Comparison of ENCODE assay signal across 23 cellular contexts in genomic region chr14:90424686-90425255, GRCh38.
"Had no signal": no experiment of that assay in that cellular context is flagged by ENCODE, and none has a peak within 500 bp of the region (broad histone marks: within the 10 kb centered on the region; RNA-seq: fewer than 3 reads in every experiment).

No MANE protein-coding gene starts in this region.

- H3K9me3 ChIP-seq: esophagus squamous epithelium, gastrocnemius medialis, right atrium auricular region, spleen had no signal

- H3K27me3 ChIP-seq: esophagus squamous epithelium, gastrocnemius medialis, right atrium auricular region, spleen, tibial nerve had no signal

- H3K4me1 Mint-ChIP-seq: central memory CD8-positive, alpha-beta T cell had no signal

- ATAC-seq: gastrocnemius medialis, left cardiac atrium, left ventricle myocardium superior had no signal

- H3K4me3 Mint-ChIP-seq: central memory CD8-positive, alpha-beta T cell; dendritic cell treated with granulocyte-macrophage colony-stimulating factor and Interleukin-4, amounts not matched to agents 40 ng/mL and 50 ng/mL, for 4 days; T-helper 1 cell treated with Interleukin-12 subunit alpha and Interleukin-12 subunit beta and Interleukin-4 antibody, amounts not matched to agents 30 μg/mL and 1 μg/mL, for 36 hours had no signal

- DNase-seq: activated CD4-positive, alpha-beta T cell treated with anti-CD3 and anti-CD28 coated beads for 4 hours; activated CD4-positive, alpha-beta T cell treated with anti-CD3 and anti-CD28 coated beads, Interleukin-2, amount 50 U/mL, for 4 hours; activated gamma-delta T cell; activated naive CD4-positive, alpha-beta T cell treated with anti-CD3 and anti-CD28 coated beads, Interleukin-2, amount 50 U/mL, for 16 hours; amniotic stem cell; esophagus squamous epithelium; gastrocnemius medialis; hippocampal formation; left cardiac atrium; left ventricle myocardium superior; spleen; stimulated activated naive CD4-positive, alpha-beta T cell; T-helper 9 cell had no signal

- H3K27me3 Mint-ChIP-seq: central memory CD8-positive, alpha-beta T cell had no signal

- H3K27ac ChIP-seq: esophagus squamous epithelium, gastrocnemius medialis, right atrium auricular region, spleen, tibial nerve, VCaP had no signal

- H3K4me3 ChIP-seq: esophagus squamous epithelium, gastrocnemius medialis, right atrium auricular region, spleen, tibial nerve had no signal

- H3K36me3 ChIP-seq: esophagus squamous epithelium, gastrocnemius medialis, right atrium auricular region, spleen, tibial nerve had no signal

- FAIRE-seq: astrocyte, keratinocyte, TTC549, urothelium cell line had no signal

- H3K27ac Mint-ChIP-seq: dendritic cell treated with granulocyte-macrophage colony-stimulating factor and Interleukin-4, amounts not matched to agents 40 ng/mL and 50 ng/mL, for 4 days had no signal

- H3K9me3 Mint-ChIP-seq: central memory CD8-positive, alpha-beta T cell; dendritic cell treated with granulocyte-macrophage colony-stimulating factor and Interleukin-4, amounts not matched to agents 40 ng/mL and 50 ng/mL, for 4 days; T-helper 1 cell treated with Interleukin-12 subunit alpha and Interleukin-12 subunit beta and Interleukin-4 antibody, amounts not matched to agents 30 μg/mL and 1 μg/mL, for 36 hours had no signal
